ENCODE assay signal across 20 cellular contexts in genomic region chr10:71265618-71266146, GRCh38. TPM values are rescaled to one million over a fixed set of nuclear protein-coding genes. Genes with fewer than 3 reads are reported as not detected.
DNase-seq lines count a peak whose midpoint lies in the region; ATAC-seq and TF ChIP-seq lines count a peak whose summit lies in the region.
"Had no signal": no experiment of that assay in that cellular context is flagged by ENCODE, and none has a peak within 500 bp of the region (broad histone marks: within the 10 kb centered on the region; RNA-seq: fewer than 3 reads in every experiment).

No MANE protein-coding gene starts in this region.

- peak overlapping the region; percentile 88 for H3K4ac ChIP-seq in IMR-90 (ENCODE audit: low read depth, low read length)

- peaks cover 1% of the 10 kb centered on the region for H3K27me3 Mint-ChIP-seq in activated CD8-positive, alpha-beta T cell treated with anti-CD3 and anti-CD28 coated beads for 36 hours
- peaks cover 0 to 2% (median 0%) of the 10 kb centered on the region in 5 donors for H3K27me3 Mint-ChIP-seq in naive thymus-derived CD8-positive, alpha-beta T cell

- in situ Hi-C loops in IMR-90 (cut with MboI; ENCODE audit: low sequenced_read_pairs), result loop anchor here (5.0 kb wide), 1 partner anchor 53 kb away; the partner anchor contains the start of gene UNC5B

- intact Hi-C loops in IMR-90 (cut with micrococcal nuclease), result loop anchor here (5.0 kb wide), 1 partner anchor 338 kb away; no protein-coding TSS in a partner anchor
- intact Hi-C loops in activated CD8-positive, alpha-beta T cell treated with anti-CD3 and anti-CD28 coated beads for 36 hours (cut with micrococcal nuclease), result no loop called here

- 0 out of 2 replicates have a peak, but pooled peaks cover 2% of the 10 kb centered on the region for H3K9me1 ChIP-seq in IMR-90 (ENCODE audit: insufficient read depth, low read length)

- H3K9ac ChIP-seq in BLaER1 (peak overlapping the region; percentile 73), IMR-90 (ENCODE audit: low read depth, low read length) (peak overlapping the region; percentile 42), rectal smooth muscle tissue (ENCODE audit: low read length) (no peak overlapping the region)

- peak overlapping the region; percentile 23; the same call in 1 of the 2 replicates for H3K4me3 ChIP-seq in BLaER1
- no peak overlapping the region for H3K4me3 ChIP-seq in IMR-90 (ENCODE audit: insufficient read depth, low read depth, low read length)
- no peak overlapping the region for H3K4me3 ChIP-seq in right atrium auricular region
- H3K4me3 ChIP-seq in rectal smooth muscle tissue (ENCODE audit: low read length), result no peak overlapping the region
- H3K4me3 ChIP-seq: coronary artery, mucosa of descending colon had no signal

- H4K91ac ChIP-seq in IMR-90 (ENCODE audit: insufficient read depth, low read depth, low read length), result peak overlapping the region; percentile 90

- H2AFZ ChIP-seq in IMR-90 (replicated peaks; ENCODE audit: low read length, poor library complexity), result peak overlapping the region; percentile 78

- peak overlapping the region; percentile 76 for H2BK20ac ChIP-seq in IMR-90 (ENCODE audit: low read depth, low read length)

- peak overlapping the region; percentile 37; the same call in 1 of the 2 replicates for H3K56ac ChIP-seq in IMR-90 (ENCODE audit: extremely low read depth, insufficient read depth, low read length)

- H2BK5ac ChIP-seq in IMR-90 (ENCODE audit: low read depth, low read length, poor library complexity, severe bottlenecking), result peak overlapping the region; percentile 21

- no peaks in the 10 kb centered on the region for H3K9me3 Mint-ChIP-seq in activated CD8-positive, alpha-beta T cell treated with anti-CD3 and anti-CD28 coated beads for 36 hours
- H3K9me3 Mint-ChIP-seq in naive thymus-derived CD8-positive, alpha-beta T cell, result no peaks in the 10 kb centered on the region
- H3K9me3 Mint-ChIP-seq: IgD-negative memory B cell had no signal

- H3K27ac ChIP-seq in BLaER1 (peak overlapping the region; percentile 80), IMR-90 (ENCODE audit: insufficient read depth, low read length) (peak overlapping the region; percentile 63; the same call in 1 of the 2 replicates), right atrium auricular region (peak overlapping the region; percentile 1 to 21), rectal smooth muscle tissue (ENCODE audit: low read depth, low read length) (peak overlapping the region; percentile 62)

- H4K20me1 ChIP-seq in BLaER1 (no peaks in the 10 kb centered on the region), IMR-90 (ENCODE audit: insufficient read depth, low read length) (peaks cover 4% of the 10 kb centered on the region; the same call in 1 of the 2 replicates)

- peak overlapping the region; percentile 73 to 84; a peak in 3 of 4 replicates for H4K8ac ChIP-seq in IMR-90 (ENCODE audit: low read depth in 2 of 2, low read length in 2 of 2)

- peak overlapping the region; percentile 54; the same call in 1 of the 2 replicates for H3K18ac ChIP-seq in IMR-90 (ENCODE audit: low read depth, low read length)

- H2BK120ac ChIP-seq in IMR-90 (ENCODE audit: low read depth, low read length), result peak overlapping the region; percentile 80

- no peaks in the 10 kb centered on the region for H3K4me1 Mint-ChIP-seq in activated CD8-positive, alpha-beta T cell treated with anti-CD3 and anti-CD28 coated beads for 36 hours (ENCODE audit: low read depth)
- H3K4me1 Mint-ChIP-seq in naive thymus-derived CD8-positive, alpha-beta T cell, result no peaks in the 10 kb centered on the region
- H3K4me1 Mint-ChIP-seq: IgD-negative memory B cell had no signal

- BruUV-seq in IMR-90 (replicated peaks; lab: Mats Ljungman, UMichigan), result no TSS peak

- CTCF ChIA-PET in IMR-90 (lab: Yijun Ruan, JAX), result interaction anchor here (1.1 kb wide), 1 partner anchor 19 kb away, joined by 3 read pairs; no protein-coding TSS in a partner anchor
- CTCF ChIA-PET in activated CD8-positive, alpha-beta T cell treated with anti-CD3 and anti-CD28 coated beads for 36 hours (lab: Charles Lee), result interaction anchor here (0.8 kb wide), 1 partner anchor 19 kb away, joined by 3 read pairs; no protein-coding TSS in a partner anchor

- POLR2A ChIA-PET in IMR-90 (lab: Charles Lee; ENCODE audit: unreplicated experiment), result no interaction called here
- POLR2A ChIA-PET in activated CD8-positive, alpha-beta T cell treated with anti-CD3 and anti-CD28 coated beads for 36 hours (lab: Charles Lee), result no interaction called here
- POLR2A ChIA-PET in naive thymus-derived CD8-positive, alpha-beta T cell (lab: Charles Lee), result no interaction called here

- H3K4me2 ChIP-seq in BLaER1, result peak overlapping the region; percentile 82
- no peak overlapping the region for H3K4me2 ChIP-seq in IMR-90 (ENCODE audit: low read depth, low read length)

- no peaks in the 10 kb centered on the region for H3K36me3 ChIP-seq in BLaER1
- no peaks in the 10 kb centered on the region for H3K36me3 ChIP-seq in IMR-90 (ENCODE audit: control insufficient read depth, insufficient read depth, low read length)
- H3K36me3 ChIP-seq in right atrium auricular region, result no peaks in the 10 kb centered on the region
- H3K36me3 ChIP-seq in rectal smooth muscle tissue (ENCODE audit: control insufficient read depth, insufficient read depth, low read length), result no peaks in the 10 kb centered on the region

- no peaks in the 10 kb centered on the region for H3K27me3 ChIP-seq in BLaER1
- no peaks in the 10 kb centered on the region for H3K27me3 ChIP-seq in IMR-90 (ENCODE audit: control insufficient read depth, insufficient read depth, low read length)
- H3K27me3 ChIP-seq in right atrium auricular region, result no peaks in the 10 kb centered on the region
- H3K27me3 ChIP-seq in rectal smooth muscle tissue (ENCODE audit: control insufficient read depth, insufficient read depth, low read length), result no peaks in the 10 kb centered on the region

- TF ChIP-seq CTCF in IMR-90 (conservative IDR thresholded peaks at IDR 0.05; ENCODE audit: low read depth, low read length) (no peak), right atrium auricular region (IDR thresholded peaks at IDR 0.05) (no peak)
- no peak for TF ChIP-seq CTCF in activated CD8-positive, alpha-beta T cell treated with anti-CD3 and anti-CD28 coated beads for 36 hours (IDR thresholded peaks at IDR 0.05)

- peak overlapping the region; percentile 77 for H2AK9ac ChIP-seq in IMR-90 (replicated peaks; ENCODE audit: low read depth, low read length, poor library complexity)

- no CpG with 5 or more reads among the region's 9 CpGs for WGBS in IMR-90 (ENCODE audit: extremely low coverage in 2 of 2, insufficient read length in 1 of 2), 2 experiments

- no peak for TF ChIP-seq RAD21 in IMR-90 (IDR thresholded peaks at IDR 0.05; ENCODE audit: low read length)

- H3K4me3 Mint-ChIP-seq in activated CD8-positive, alpha-beta T cell treated with anti-CD3 and anti-CD28 coated beads for 36 hours, result no peak overlapping the region
- H3K4me3 Mint-ChIP-seq in naive thymus-derived CD8-positive, alpha-beta T cell, result no peak overlapping the region
- H3K4me3 Mint-ChIP-seq: IgD-negative memory B cell had no signal

- DNase-seq in IMR-90 (no peak), right atrium auricular region (ENCODE audit: low spot score) (no peak), SKM-1 treated with dmso at 0.1 percent for 144 hours (lab: John Stamatoyannopoulos, UW; ENCODE audit: unreplicated experiment) (no peak)
- no peak for DNase-seq in activated CD8-positive, alpha-beta T cell treated with anti-CD3 and anti-CD28 coated beads for 36 hours
- no peak for DNase-seq in naive thymus-derived CD8-positive, alpha-beta T cell
- DNase-seq: activated CD4-positive, alpha-beta T cell treated with anti-CD3 and anti-CD28 coated beads, Interleukin-2, amount 50 U/mL, for 1 hour; activated naive CD4-positive, alpha-beta T cell treated with anti-CD3 and anti-CD28 coated beads, Interleukin-2, amount 50 U/mL, for 16 hours; activated T-cell treated with anti-CD3 and anti-CD28 coated beads, Interleukin-2, amount 50 U/mL, for 1 hour; NCI-H187 treated with DMSO at 0.1 percent for 48 hours; NCI-H226; NK-92 treated with Interleukin-12 subunit alpha and Interleukin-12 subunit beta, amount 100 ng/mL, for 24 hours; occipital lobe; stimulated activated CD4-positive, alpha-beta T cell treated with anti-CD3 and anti-CD28 coated beads, Interleukin-4, amount 100 ng/mL, for 1 hour; SW 1271 had no signal

- no peak overlapping the region for H3K27ac Mint-ChIP-seq in activated CD8-positive, alpha-beta T cell treated with anti-CD3 and anti-CD28 coated beads for 36 hours
- no peak overlapping the region for H3K27ac Mint-ChIP-seq in naive thymus-derived CD8-positive, alpha-beta T cell
- H3K27ac Mint-ChIP-seq: IgD-negative memory B cell had no signal

- dilution Hi-C loops in IMR-90 (cut with HindIII; ENCODE audit: low sequenced_read_pairs, unreplicated experiment), result no loop called here

- TF ChIP-seq POLR2A in IMR-90 (IDR thresholded peaks at IDR 0.05; ENCODE audit: low read depth, low read length), result no peak

- peak overlapping the region; percentile 82; the same call in 2 of the 3 replicates for H2BK15ac ChIP-seq in IMR-90 (ENCODE audit: low read depth, low read length)

- H4K5ac ChIP-seq in IMR-90 (ENCODE audit: low read depth, low read length), result peak overlapping the region; percentile 72; the same call in 1 of the 2 replicates

- H2AK5ac ChIP-seq in IMR-90 (ENCODE audit: low read depth, low read length), result peak overlapping the region; percentile 56; the same call in 1 of the 2 replicates

- H3K23ac ChIP-seq in IMR-90 (ENCODE audit: low read depth, low read length), result peak overlapping the region; percentile 74

- no peaks in the 10 kb centered on the region for H3K9me3 ChIP-seq in BLaER1
- no peaks in the 10 kb centered on the region for H3K9me3 ChIP-seq in IMR-90 (ENCODE audit: control insufficient read depth, insufficient read depth, low read length)
- no peaks in the 10 kb centered on the region for H3K9me3 ChIP-seq in right atrium auricular region
- H3K9me3 ChIP-seq: mucosa of descending colon had no signal

- H3K4me1 ChIP-seq in BLaER1 (peaks cover 81% of the 10 kb centered on the region), IMR-90 (ENCODE audit: control insufficient read depth, insufficient read depth, low read length) (peaks cover 30% of the 10 kb centered on the region), right atrium auricular region (peaks cover 0 to 96% of the 10 kb centered on the region in 2 donors), rectal smooth muscle tissue (ENCODE audit: control insufficient read depth, insufficient read depth, low read length) (peaks cover 22% of the 10 kb centered on the region)

- no peak for ATAC-seq in IMR-90 (ENCODE audit: low read depth)
- no peak for ATAC-seq in HG02623 (IDR thresholded peaks at IDR 0.05; ENCODE audit: unreplicated experiment)
- ATAC-seq in activated CD8-positive, alpha-beta T cell treated with anti-CD3 and anti-CD28 coated beads for 36 hours, result no peak
- ATAC-seq in naive thymus-derived CD8-positive, alpha-beta T cell, result no peak

- peaks cover 0 to 7% of the 10 kb centered on the region in 2 experiments; a peak in 1 of 4 replicates for H3K79me1 ChIP-seq in IMR-90 (ENCODE audit: low read depth in 1 of 2, low read length in 2 of 2)

- no peaks in the 10 kb centered on the region for H3K36me3 Mint-ChIP-seq in activated CD8-positive, alpha-beta T cell treated with anti-CD3 and anti-CD28 coated beads for 36 hours (ENCODE audit: low read depth)
- no peaks in the 10 kb centered on the region for H3K36me3 Mint-ChIP-seq in naive thymus-derived CD8-positive, alpha-beta T cell
- H3K36me3 Mint-ChIP-seq: IgD-negative memory B cell had no signal

- H3K14ac ChIP-seq in IMR-90 (replicated peaks; ENCODE audit: low read depth, low read length), result peak overlapping the region; percentile 85

RNA-seq across cellular contexts. Expression of gene UNC5B, which starts 53.3 kb away (rescaled TPM):
- total RNA-seq in IMR-90 (2012; rRNA removed) (1.4 and 1.6 TPM in 2 replicates), right atrium auricular region (10 to 100 TPM; 10.9 to 29.2 TPM)
- 4.2 and 4.4 TPM in 2 replicates for polyA plus RNA-seq in IMR-90 (2012; rRNA removed)
- polyA plus RNA-seq in IMR-90 (2012; cell fraction: cytosol; rRNA removed), result 3.2 and 6.3 TPM in 2 replicates
- 6.9 and 11.9 TPM in 2 replicates for polyA plus RNA-seq in IMR-90 (2012; cell fraction: nucleus; rRNA removed; ENCODE audit: low replicate concordance)
- under 1 TPM; 0.07 TPM for total RNA-seq in activated CD8-positive, alpha-beta T cell treated with anti-CD3 and anti-CD28 coated beads for 36 hours
- not detected for total RNA-seq in naive thymus-derived CD8-positive, alpha-beta T cell
- polyA plus RNA-seq in naive thymus-derived CD8-positive, alpha-beta T cell, result under 1 TPM in 1 of 3 donors, not detected in 2; 0.03 TPM
- polyA plus RNA-seq: IgD-negative memory B cell had no signal

RNA-seq across cellular contexts. Expression of gene SLC29A3, which starts 53.4 kb away (rescaled TPM):
- 0.72 and 0.83 TPM in 2 replicates for total RNA-seq in IMR-90 (2012; rRNA removed)
- 3.0 and 3.8 TPM in 2 replicates for polyA plus RNA-seq in IMR-90 (2012; rRNA removed)
- 0.79 and 3.2 TPM in 2 replicates for polyA plus RNA-seq in IMR-90 (2012; cell fraction: cytosol; rRNA removed)
- polyA plus RNA-seq in IMR-90 (2012; cell fraction: nucleus; rRNA removed; ENCODE audit: low replicate concordance), result 1.6 and 2.4 TPM in 2 replicates
- 1 to 10 TPM; 1.8 to 2.9 TPM for total RNA-seq in right atrium auricular region
- total RNA-seq in activated CD8-positive, alpha-beta T cell treated with anti-CD3 and anti-CD28 coated beads for 36 hours, result 1 to 10 TPM; 2.9 to 3.3 TPM
- total RNA-seq in naive thymus-derived CD8-positive, alpha-beta T cell, result 10 to 100 TPM in 1 of 2 experiments, 1 to 10 TPM in 1; 8.6 to 10.4 TPM
- polyA plus RNA-seq in naive thymus-derived CD8-positive, alpha-beta T cell, result 1 to 10 TPM; 3.7 to 8.2 (median 4.6) TPM

Comparison
In these comparisons a context has a peak if more than half of its experiments do, and no peak if none do; other contexts are left out.
1. H3K27ac ChIP-seq: peak in every context shown above with its lines; median percentile 80 in BLaER1; 63 in IMR-90; 62 in rectal smooth muscle tissue; 11 in right atrium auricular region.